ENCODE assay signal across 11 cellular contexts in the genomic region with DNA sequence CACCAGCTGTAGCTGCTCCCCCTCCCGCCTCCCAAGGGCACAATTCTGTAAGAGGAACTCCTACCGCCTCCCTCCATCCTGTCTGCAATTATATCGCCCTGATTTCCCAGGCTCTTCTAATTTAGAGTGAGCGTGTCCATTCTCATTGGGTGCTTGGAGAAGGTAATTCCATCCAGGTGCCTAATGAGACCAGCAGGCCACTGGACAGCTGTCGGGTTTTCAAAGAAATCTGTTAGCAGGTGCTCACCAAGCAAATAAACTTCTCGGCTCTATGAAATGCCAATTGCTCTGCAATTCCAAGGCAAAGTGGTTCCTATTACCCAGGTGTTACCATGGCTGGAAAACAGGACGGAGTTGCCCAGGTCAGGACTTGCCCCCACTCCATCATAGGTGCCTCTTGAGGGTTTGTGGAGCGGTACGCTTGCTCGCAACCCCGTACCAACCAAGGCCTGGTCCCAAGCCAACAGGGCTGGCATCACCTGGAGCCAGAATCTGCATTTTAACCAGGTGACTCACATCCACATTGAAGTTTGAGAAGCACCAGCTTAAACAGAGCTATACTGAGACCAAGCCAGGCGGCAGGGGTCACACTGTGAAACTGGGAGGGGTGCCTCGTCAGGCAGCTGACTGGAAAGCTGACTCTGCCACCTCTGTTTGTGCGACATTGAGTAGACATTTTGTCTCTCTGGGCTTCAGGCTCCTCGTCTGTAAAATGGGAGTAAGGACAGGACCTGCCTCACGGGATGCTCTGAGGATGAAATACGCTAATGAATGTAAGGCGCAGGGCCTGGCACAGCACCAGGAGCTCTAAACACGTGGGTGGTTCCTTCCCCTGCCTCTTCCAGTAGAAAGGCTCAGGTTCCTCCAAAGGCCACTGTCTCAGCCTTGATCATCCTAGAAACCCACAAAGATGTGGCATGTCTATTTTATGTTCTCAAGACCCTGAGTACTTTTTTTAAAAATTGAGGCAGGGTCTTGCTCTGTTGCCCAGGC. TPM values are rescaled to one million over a fixed set of nuclear protein-coding genes. Genes with fewer than 3 reads are reported as not detected.
DNase-seq lines count a peak whose midpoint lies in the region; ATAC-seq and TF ChIP-seq lines count a peak whose summit lies in the region.
"Had no signal": no experiment of that assay in that cellular context is flagged by ENCODE, and none has a peak within 500 bp of the region (broad histone marks: within the 10 kb centered on the region; RNA-seq: fewer than 3 reads in every experiment).

No MANE protein-coding gene starts in this region.

- ATAC-seq in left colon, result peak; percentile 54
- ATAC-seq in HG03354 (IDR thresholded peaks at IDR 0.05; ENCODE audit: poor library complexity, severe bottlenecking, unreplicated experiment), result no peak
- no peak for ATAC-seq in GM21825 (IDR thresholded peaks at IDR 0.05; ENCODE audit: unreplicated experiment)

- H3K27ac ChIP-seq in left ventricle myocardium inferior (replicated peaks), result no peak overlapping the region
- H3K27ac ChIP-seq in Peyer's patch, result no peak overlapping the region
- H3K27ac ChIP-seq: breast epithelium, transverse colon had no signal

- intact Hi-C loops in left colon (cut with DNase I, micrococcal nuclease) (no loop called here), left ventricle myocardium inferior (cut with micrococcal nuclease) (no loop called here)

- H3K4me1 ChIP-seq in left ventricle myocardium inferior (no peaks in the 10 kb centered on the region), Peyer's patch (peaks cover 0 to 9% (median 0%) of the 10 kb centered on the region in 4 donors)
- H3K4me1 ChIP-seq: breast epithelium had no signal

- H3K4me3 ChIP-seq in left ventricle myocardium inferior (no peak overlapping the region), Peyer's patch (no peak overlapping the region)
- H3K4me3 ChIP-seq: breast epithelium, transverse colon had no signal

- TF ChIP-seq POLR2A in Peyer's patch (IDR thresholded peaks at IDR 0.05), result no peak

- no peaks in the 10 kb centered on the region for H3K27me3 ChIP-seq in left ventricle myocardium inferior (ENCODE audit: low read depth)
- H3K27me3 ChIP-seq in Peyer's patch, result no peaks in the 10 kb centered on the region
- H3K27me3 ChIP-seq: breast epithelium, transverse colon had no signal

- H3K9me3 ChIP-seq in left ventricle myocardium inferior (replicated peaks) (no peaks in the 10 kb centered on the region), Peyer's patch (no peaks in the 10 kb centered on the region)
- H3K9me3 ChIP-seq: breast epithelium, transverse colon had no signal

- H3K36me3 ChIP-seq in left ventricle myocardium inferior (no peaks in the 10 kb centered on the region), Peyer's patch (no peaks in the 10 kb centered on the region)
- H3K36me3 ChIP-seq: breast epithelium, transverse colon had no signal

- peak; percentile 66 for DNase-seq in DMS 273 (lab: John Stamatoyannopoulos, UW; ENCODE audit: unreplicated experiment)
- peak; percentile 93 for DNase-seq in NCI-H1436 (lab: John Stamatoyannopoulos, UW)
- peak; percentile 99 for DNase-seq in NCI-H774 (lab: John Stamatoyannopoulos, UW)
- no peak for DNase-seq in left colon
- no peak for DNase-seq in left ventricle myocardium inferior
- no peak for DNase-seq in Peyer's patch
- DNase-seq: activated T-cell treated with anti-CD3 and anti-CD28 coated beads for 4 hours, transverse colon had no signal

- TF ChIP-seq CTCF in left ventricle myocardium inferior (IDR thresholded peaks at IDR 0.05; ENCODE audit: borderline replicate concordance) (no peak), Peyer's patch (IDR thresholded peaks at IDR 0.05) (no peak)

RNA-seq across cellular contexts. Expression of gene MEAK7, which starts 16.6 kb away (rescaled TPM):
- total RNA-seq in left colon (10 to 100 TPM; 21.1 to 22.2 TPM), left ventricle myocardium inferior (5.3 TPM), Peyer's patch (10 to 100 TPM in 3 of 4 donors, 1 to 10 TPM in 1; 7.4 to 54.3 (median 47.0) TPM)

Comparison
In these comparisons a context has a peak if more than half of its experiments do, and no peak if none do; other contexts are left out.
1. DNase-seq: peak in DMS 273 (single experiment), NCI-H1436 (single experiment) and NCI-H774 (single experiment); none in left colon (0 of 2), left ventricle myocardium inferior (single experiment) and Peyer's patch (0 of 3).